ENCODE assay signal across 9 cellular contexts in the genomic region with DNA sequence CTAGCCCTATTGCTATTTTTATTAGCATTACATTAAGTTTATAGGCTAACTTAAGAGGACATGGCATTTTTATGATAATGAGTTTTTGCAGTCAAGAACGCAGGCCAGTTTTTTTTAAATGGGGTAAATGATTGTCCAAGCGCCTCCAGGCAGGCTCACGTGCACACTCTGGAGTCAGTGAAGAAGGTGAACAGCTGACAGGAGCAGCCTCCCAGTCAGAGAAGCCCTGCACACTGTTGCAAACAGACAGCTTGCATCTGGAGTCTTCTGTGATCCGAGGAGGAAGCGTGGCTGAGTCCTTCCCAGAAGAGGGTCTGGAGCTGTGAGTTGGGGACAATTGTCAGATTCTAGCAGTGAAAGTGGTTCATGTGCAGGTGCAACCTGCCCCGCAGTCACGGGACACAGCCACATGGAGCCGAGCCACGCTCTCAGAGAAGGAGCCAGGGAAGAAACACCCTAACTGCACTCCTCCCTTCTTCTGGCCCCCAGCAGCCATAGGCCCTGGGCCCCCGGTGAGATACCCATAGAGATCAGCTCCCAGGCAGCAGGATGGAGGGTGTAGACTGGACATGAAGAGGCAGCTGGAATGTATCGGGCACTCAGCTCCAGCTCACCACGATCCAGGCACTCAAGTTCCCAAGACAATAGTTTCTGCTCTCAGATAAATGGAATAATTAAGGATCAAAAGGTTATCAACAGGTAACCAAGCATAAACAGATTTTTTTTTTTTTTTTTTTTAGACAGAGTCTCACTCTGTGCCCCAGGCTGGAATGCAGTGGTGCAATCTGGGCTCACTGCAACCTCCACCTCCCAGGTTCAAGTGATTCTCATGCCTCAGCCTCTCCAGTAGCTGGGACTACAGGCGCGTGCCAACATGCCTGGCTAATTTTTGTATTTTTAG. TPM values are rescaled to one million over a fixed set of nuclear protein-coding genes. Genes with fewer than 3 reads are reported as not detected.
DNase-seq lines count a peak whose midpoint lies in the region; ATAC-seq, FAIRE-seq and TF ChIP-seq lines count a peak whose summit lies in the region.
"Had no signal": no experiment of that assay in that cellular context is flagged by ENCODE, and none has a peak within 500 bp of the region (broad histone marks: within the 10 kb centered on the region; RNA-seq: fewer than 3 reads in every experiment).

No MANE protein-coding gene starts in this region.

- H3K36me3 ChIP-seq in HEK293 (ENCODE audit: control insufficient read depth in 2 of 2, insufficient read depth in 1 of 2, low read length in 2 of 2): peaks cover 0 to 10% of the 10 kb centered on the region in 2 experiments; a peak in 2 of 3 replicates
- peaks cover 21% of the 10 kb centered on the region for H3K36me3 ChIP-seq in astrocyte (ENCODE audit: insufficient read depth, low read length)
- peaks cover 2 to 5% (median 2%) of the 10 kb centered on the region in 3 donors for H3K36me3 ChIP-seq in skeletal muscle tissue (ENCODE audit: control insufficient read depth in 3 of 3, insufficient read depth in 3 of 3, low read length in 3 of 3)

- CTCF ChIA-PET in HEK293 (lab: Yijun Ruan, JAX): interaction anchor here (0.6 to 5.9 kb wide), 9 partner anchors 11 to 605 kb away, joined by 3 to 37 read pairs (median 3); no protein-coding TSS in a partner anchor

- peaks cover 36% of the 10 kb centered on the region for H3K4me1 Mint-ChIP-seq in astrocyte (ENCODE audit: low read depth, unreplicated experiment)
- H3K4me1 Mint-ChIP-seq in stimulated activated naive B cell treated with anti-CD40 and anti-IgM and Interleukin-4, amounts not matched to agents 10 μg/mL and 1 μg/mL and 100 μg/mL, for 72 hours: no peaks in the 10 kb centered on the region

- no peak overlapping the region for H3K9ac ChIP-seq in astrocyte (ENCODE audit: low read length)
- no peak overlapping the region for H3K9ac ChIP-seq in skeletal muscle tissue (ENCODE audit: low read depth in 1 of 3, low read length in 3 of 3)

- H3K4me2 ChIP-seq in astrocyte (ENCODE audit: low read length): no peak overlapping the region

- no peaks in the 10 kb centered on the region for H3K9me3 Mint-ChIP-seq in astrocyte (ENCODE audit: unreplicated experiment)
- H3K9me3 Mint-ChIP-seq in stimulated activated naive B cell treated with anti-CD40 and anti-IgM and Interleukin-4, amounts not matched to agents 10 μg/mL and 1 μg/mL and 100 μg/mL, for 72 hours: no peaks in the 10 kb centered on the region

- H3K79me2 ChIP-seq in astrocyte (ENCODE audit: insufficient read depth, low read length): peaks cover 92% of the 10 kb centered on the region

- no peak for FAIRE-seq in astrocyte (lab: Jason Lieb, UNC)
- peak; percentile 49 for FAIRE-seq in islet of Langerhans (lab: Jason Lieb, UNC)

- H2AFZ ChIP-seq in astrocyte (ENCODE audit: low read depth, low read length): no peak overlapping the region

- H4K20me1 ChIP-seq in astrocyte (ENCODE audit: insufficient read depth, low read length): peaks cover 69% of the 10 kb centered on the region

- DNase-seq in astrocyte (ENCODE audit: low read depth) (no peak), DMS153 treated with DMSO at 0.1 percent for 48 hours (lab: John Stamatoyannopoulos, UW; ENCODE audit: unreplicated experiment) (no peak)
- DNase-seq in stimulated activated naive B cell treated with anti-CD40 and anti-IgM and Interleukin-4, amounts not matched to agents 10 μg/mL and 1 μg/mL and 100 μg/mL, for 72 hours: no peak
- DNase-seq in effector CD4-positive, alpha-beta T cell: no peak
- DNase-seq: adrenal gland had no signal

- POLR2A ChIA-PET in HEK293 (lab: Yijun Ruan, JAX): interaction anchor here (1.2 to 1.4 kb wide), 4 partner anchors 10 to 329 kb away, joined by 3 to 4 read pairs (median 3); no protein-coding TSS in a partner anchor

- H3K36me3 Mint-ChIP-seq in astrocyte (ENCODE audit: low read depth, unreplicated experiment): peaks cover 24% of the 10 kb centered on the region
- peaks cover 0 to 1% of the 10 kb centered on the region in 2 donors for H3K36me3 Mint-ChIP-seq in stimulated activated naive B cell treated with anti-CD40 and anti-IgM and Interleukin-4, amounts not matched to agents 10 μg/mL and 1 μg/mL and 100 μg/mL, for 72 hours

- H3K27ac ChIP-seq in HEK293 (ENCODE audit: extremely low read depth, low read depth, low read length): no peak overlapping the region
- H3K27ac ChIP-seq in astrocyte (ENCODE audit: low read depth, low read length): peak overlapping the region; percentile 13
- peak overlapping the region; percentile 59 for H3K27ac ChIP-seq in skeletal muscle tissue (ENCODE audit: low read depth, low read length)

- H3K4me3 ChIP-seq in HEK293 (ENCODE audit: low read depth, low read length) (no peak overlapping the region), astrocyte (ENCODE audit: insufficient read depth, low read depth, low read length) (no peak overlapping the region), skeletal muscle tissue (ENCODE audit: low read length in 3 of 3) (peak overlapping the region in 1 of 3 donors; percentile 2)
- H3K4me3 ChIP-seq: adrenal gland had no signal

- TF ChIP-seq CTCF in HEK293 (tag by site-specific recombination; IDR thresholded peaks at IDR 0.05) (peak; percentile 19; the same call in 1 of the 2 replicates), astrocyte (IDR thresholded peaks at IDR 0.05; ENCODE audit: insufficient read depth, low read depth, low read length) (no peak)

- no peak for ATAC-seq in stimulated activated naive B cell treated with anti-CD40 and anti-IgM and Interleukin-4, amounts not matched to agents 10 μg/mL and 1 μg/mL and 100 μg/mL, for 72 hours (replicated peaks)
- no peak for ATAC-seq in GM19395 (IDR thresholded peaks at IDR 0.05; ENCODE audit: unreplicated experiment)

- no peaks in the 10 kb centered on the region for H3K27me3 Mint-ChIP-seq in astrocyte (ENCODE audit: low read depth, unreplicated experiment)
- no peaks in the 10 kb centered on the region for H3K27me3 Mint-ChIP-seq in stimulated activated naive B cell treated with anti-CD40 and anti-IgM and Interleukin-4, amounts not matched to agents 10 μg/mL and 1 μg/mL and 100 μg/mL, for 72 hours

- H3K27me3 ChIP-seq in astrocyte (ENCODE audit: insufficient read depth, low read length) (no peaks in the 10 kb centered on the region), skeletal muscle tissue (ENCODE audit: control insufficient read depth in 3 of 3, insufficient read depth in 3 of 3, low read length in 3 of 3) (no peaks in the 10 kb centered on the region)
- H3K27me3 ChIP-seq: adrenal gland had no signal

- H3K27ac Mint-ChIP-seq in astrocyte (ENCODE audit: unreplicated experiment): peak overlapping the region; percentile 58
- H3K27ac Mint-ChIP-seq in stimulated activated naive B cell treated with anti-CD40 and anti-IgM and Interleukin-4, amounts not matched to agents 10 μg/mL and 1 μg/mL and 100 μg/mL, for 72 hours: no peak overlapping the region

- H3K9me3 ChIP-seq in HEK293 (ENCODE audit: control insufficient read depth, insufficient read depth, low read depth, low read length): no peaks in the 10 kb centered on the region
- H3K9me3 ChIP-seq in astrocyte (ENCODE audit: insufficient read depth, low read depth, low read length): no peaks in the 10 kb centered on the region
- no peaks in the 10 kb centered on the region for H3K9me3 ChIP-seq in skeletal muscle tissue (ENCODE audit: control insufficient read depth in 3 of 3, low read length in 3 of 3)
- H3K9me3 ChIP-seq: adrenal gland had no signal

- H3K4me1 ChIP-seq in HEK293 (ENCODE audit: control insufficient read depth, insufficient read depth, low read length): peaks cover 26% of the 10 kb centered on the region
- peaks cover 35% of the 10 kb centered on the region for H3K4me1 ChIP-seq in astrocyte (ENCODE audit: insufficient read depth, low read length)
- peaks cover 20 to 33% (median 30%) of the 10 kb centered on the region in 3 donors for H3K4me1 ChIP-seq in skeletal muscle tissue (ENCODE audit: control insufficient read depth in 3 of 3, insufficient read depth in 3 of 3, low read length in 3 of 3)

- no peak overlapping the region for H3K4me3 Mint-ChIP-seq in astrocyte (ENCODE audit: unreplicated experiment)
- no peak overlapping the region for H3K4me3 Mint-ChIP-seq in stimulated activated naive B cell treated with anti-CD40 and anti-IgM and Interleukin-4, amounts not matched to agents 10 μg/mL and 1 μg/mL and 100 μg/mL, for 72 hours

TF ChIP-seq in HEK293, 187 proteins besides CTCF, POLR2A, EP300 and RAD21 (continues in another document):
- peak; percentile 96 for TF ChIP-seq SCRT2 (tag by site-specific recombination; IDR thresholded peaks at IDR 0.05)
- TF ChIP-seq ZNF596 (tag by site-specific recombination; IDR thresholded peaks at IDR 0.05): no peak
- TF ChIP-seq KLF9 (tag by site-specific recombination; IDR thresholded peaks at IDR 0.05; ENCODE audit: low read depth): no peak
- TF ChIP-seq ZFP37 (tag by site-specific recombination; IDR thresholded peaks at IDR 0.05): no peak
- no peak for TF ChIP-seq ZNF133 (tag by site-specific recombination; IDR thresholded peaks at IDR 0.05)
- TF ChIP-seq ZEB2 (tag by site-specific recombination; IDR thresholded peaks at IDR 0.05): peak; percentile 54
- TF ChIP-seq ZNF311 (tag by site-specific recombination; IDR thresholded peaks at IDR 0.05; ENCODE audit: borderline replicate concordance): no peak
- TF ChIP-seq ZSCAN30 (tag by site-specific recombination; IDR thresholded peaks at IDR 0.05): peak; percentile 22; the same call in 1 of the 2 replicates
- TF ChIP-seq PRDM1 (tag by site-specific recombination; IDR thresholded peaks at IDR 0.05): no peak
- TF ChIP-seq ZFHX2 (tag by site-specific recombination; conservative IDR thresholded peaks at IDR 0.05): no peak
- no peak for TF ChIP-seq ZNF146 (tag by site-specific recombination; IDR thresholded peaks at IDR 0.05)
- no peak for TF ChIP-seq ZNF76 (tag by site-specific recombination; IDR thresholded peaks at IDR 0.05; ENCODE audit: borderline replicate concordance, low read depth)
- no peak for TF ChIP-seq ZNF169 (tag by site-specific recombination; IDR thresholded peaks at IDR 0.05)
- no peak for TF ChIP-seq SETDB1 (IDR thresholded peaks at IDR 0.05; ENCODE audit: insufficient read length, low read length)
- TF ChIP-seq YY2 (tag by site-specific recombination; IDR thresholded peaks at IDR 0.05): no peak; the same call in 1 of the 2 replicates
- TF ChIP-seq GLI2 (tag by site-specific recombination; IDR thresholded peaks at IDR 0.05; ENCODE audit: borderline replicate concordance, low read depth): no peak
- TF ChIP-seq, protein P1, sequence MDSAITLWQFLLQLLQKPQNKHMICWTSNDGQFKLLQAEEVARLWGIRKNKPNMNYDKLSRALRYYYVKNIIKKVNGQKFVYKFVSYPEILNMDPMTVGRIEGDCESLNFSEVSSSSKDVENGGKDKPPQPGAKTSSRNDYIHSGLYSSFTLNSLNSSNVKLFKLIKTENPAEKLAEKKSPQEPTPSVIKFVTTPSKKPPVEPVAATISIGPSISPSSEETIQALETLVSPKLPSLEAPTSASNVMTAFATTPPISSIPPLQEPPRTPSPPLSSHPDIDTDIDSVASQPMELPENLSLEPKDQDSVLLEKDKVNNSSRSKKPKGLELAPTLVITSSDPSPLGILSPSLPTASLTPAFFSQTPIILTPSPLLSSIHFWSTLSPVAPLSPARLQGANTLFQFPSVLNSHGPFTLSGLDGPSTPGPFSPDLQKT (IDR thresholded peaks at IDR 0.05; ENCODE audit: borderline replicate concordance, low read depth, low read length): no peak

RNA-seq across cellular contexts. Expression of a gene that starts 26.4 kb away (rescaled TPM):
- total RNA-seq in astrocyte (340 and 391 TPM in 2 replicates), skeletal muscle tissue (78.8 TPM)
